In the genomic region with DNA sequence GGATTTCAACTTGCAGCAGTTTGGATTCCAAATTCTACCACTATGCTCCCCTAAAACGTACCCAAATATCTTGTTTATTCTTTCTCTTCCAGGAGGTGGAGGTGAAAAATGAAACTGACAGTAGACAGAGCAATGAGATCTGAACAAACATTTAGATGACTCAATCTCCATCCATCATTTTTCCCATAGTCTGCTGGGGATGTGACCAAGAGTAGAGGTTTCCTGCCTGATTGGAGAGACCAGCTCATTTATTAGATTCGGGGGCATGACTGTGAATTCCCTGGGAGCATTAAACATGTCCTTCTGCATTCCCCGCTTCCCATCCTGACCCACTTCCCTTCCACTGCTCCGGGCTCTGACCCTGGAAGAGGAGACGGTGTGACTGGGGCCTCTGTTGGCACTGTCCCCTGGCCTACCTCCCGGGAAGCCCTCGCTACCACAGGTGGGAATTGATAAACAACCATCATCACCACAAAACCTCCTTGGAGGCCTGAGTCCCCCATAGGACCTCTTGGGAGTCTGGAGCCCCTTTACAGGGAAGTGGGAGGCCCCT, we compare ENCODE assay signal across 13 cellular contexts. TPM values are rescaled to one million over a fixed set of nuclear protein-coding genes. Genes with fewer than 3 reads are reported as not detected.
DNase-seq lines count a peak whose midpoint lies in the region; ATAC-seq and TF ChIP-seq lines count a peak whose summit lies in the region.
"Had no signal": no experiment of that assay in that cellular context is flagged by ENCODE, and none has a peak within 500 bp of the region (broad histone marks: within the 10 kb centered on the region; RNA-seq: fewer than 3 reads in every experiment).

No MANE protein-coding gene starts in this region.

- H3K27me3 ChIP-seq in mesendoderm (ENCODE audit: insufficient read depth, low read length, poor library complexity), result no peaks in the 10 kb centered on the region

- peaks cover 10% of the 10 kb centered on the region for H3K4me1 Mint-ChIP-seq in activated T-helper 1 cell treated with anti-CD3 and anti-CD28 coated beads, Interleukin-12 subunit alpha, Interleukin-12 subunit beta, Interleukin-2, Interleukin-4 antibody, amounts not matched to agents 30 ng/mL and 10 ng/mL and 1 ng/mL, durations not matched to agents 14 hours and 24 hours and 36 hours (ENCODE audit: low read depth)
- H3K4me1 Mint-ChIP-seq: memory B cell had no signal

- peak overlapping the region; percentile 72 for H3K18ac ChIP-seq in mesendoderm (ENCODE audit: low read length)

- no peak overlapping the region for H3K4me3 Mint-ChIP-seq in activated T-helper 1 cell treated with anti-CD3 and anti-CD28 coated beads, Interleukin-12 subunit alpha, Interleukin-12 subunit beta, Interleukin-2, Interleukin-4 antibody, amounts not matched to agents 30 ng/mL and 10 ng/mL and 1 ng/mL, durations not matched to agents 14 hours and 24 hours and 36 hours
- H3K4me3 Mint-ChIP-seq: CD4-positive, CD25-positive, alpha-beta regulatory T cell; memory B cell had no signal

- no peak for TF ChIP-seq CTCF in choroid plexus epithelial cell (conservative IDR thresholded peaks at IDR 0.05; ENCODE audit: low read depth, low read length)

- H3K4ac ChIP-seq in mesendoderm (ENCODE audit: low read depth, low read length), result peak overlapping the region; percentile 75

- in situ Hi-C loops in ACHN (cut with HindIII; ENCODE audit: low pct_ligation_motif_present, low pct_unique_long_range_greater_than_20kb, low sequenced_read_pairs), result no loop called here

- H3K27ac ChIP-seq in mesendoderm (ENCODE audit: low read depth, low read length), result peak overlapping the region; percentile 56
- H3K27ac ChIP-seq: VCaP had no signal

- POLR2A ChIA-PET in HEK293T (lab: Yijun Ruan, JAX), result no interaction called here

- no peaks in the 10 kb centered on the region for H3K79me1 ChIP-seq in mesendoderm (ENCODE audit: low read length)

- no peaks in the 10 kb centered on the region for H3K36me3 ChIP-seq in mesendoderm (ENCODE audit: control insufficient read depth, insufficient read depth, low read length)

- peak overlapping the region; percentile 12 for H2BK5ac ChIP-seq in mesendoderm (ENCODE audit: low read length)

- peaks cover 14% of the 10 kb centered on the region for H3K27me3 Mint-ChIP-seq in activated T-helper 1 cell treated with anti-CD3 and anti-CD28 coated beads, Interleukin-12 subunit alpha, Interleukin-12 subunit beta, Interleukin-2, Interleukin-4 antibody, amounts not matched to agents 30 ng/mL and 10 ng/mL and 1 ng/mL, durations not matched to agents 14 hours and 24 hours and 36 hours (ENCODE audit: insufficient read depth)

- no peak overlapping the region for H4K5ac ChIP-seq in mesendoderm (ENCODE audit: low read length)

- no peaks in the 10 kb centered on the region for H3K79me2 ChIP-seq in mesendoderm (ENCODE audit: control insufficient read depth, insufficient read depth, low read length)

- no peak overlapping the region for H3K4me2 ChIP-seq in mesendoderm (ENCODE audit: low read length)

- WGBS in mesendoderm (ENCODE audit: extremely low coverage, insufficient coverage, low lambda C conversion rate), result no CpG with 5 or more reads among the region's 7 CpGs

- peak overlapping the region; percentile 16 for H2BK120ac ChIP-seq in mesendoderm (ENCODE audit: low read depth, low read length)

- no peak overlapping the region for H3K23ac ChIP-seq in mesendoderm (ENCODE audit: low read length)

- no peak overlapping the region for H3K9ac ChIP-seq in mesendoderm (ENCODE audit: low read length)

- no peak for ATAC-seq in HG03097 (IDR thresholded peaks at IDR 0.05; ENCODE audit: low FRiP score, unreplicated experiment)

- intact Hi-C loops in activated T-helper 1 cell treated with anti-CD3 and anti-CD28 coated beads, Interleukin-12 subunit alpha, Interleukin-12 subunit beta, Interleukin-2, Interleukin-4 antibody, amounts not matched to agents 30 ng/mL and 10 ng/mL and 1 ng/mL, durations not matched to agents 14 hours and 24 hours and 36 hours (cut with micrococcal nuclease), result no loop called here

- no peak overlapping the region for H3K27ac Mint-ChIP-seq in activated T-helper 1 cell treated with anti-CD3 and anti-CD28 coated beads, Interleukin-12 subunit alpha, Interleukin-12 subunit beta, Interleukin-2, Interleukin-4 antibody, amounts not matched to agents 30 ng/mL and 10 ng/mL and 1 ng/mL, durations not matched to agents 14 hours and 24 hours and 36 hours
- H3K27ac Mint-ChIP-seq: CD4-positive, CD25-positive, alpha-beta regulatory T cell; memory B cell had no signal

- CTCF ChIA-PET in HEK293T (lab: Yijun Ruan, JAX), result no interaction called here

- H3K36me3 Mint-ChIP-seq in activated T-helper 1 cell treated with anti-CD3 and anti-CD28 coated beads, Interleukin-12 subunit alpha, Interleukin-12 subunit beta, Interleukin-2, Interleukin-4 antibody, amounts not matched to agents 30 ng/mL and 10 ng/mL and 1 ng/mL, durations not matched to agents 14 hours and 24 hours and 36 hours (ENCODE audit: low read depth), result no peaks in the 10 kb centered on the region
- H3K36me3 Mint-ChIP-seq: CD4-positive, CD25-positive, alpha-beta regulatory T cell; memory B cell had no signal

- no peaks in the 10 kb centered on the region for H3K9me3 Mint-ChIP-seq in activated T-helper 1 cell treated with anti-CD3 and anti-CD28 coated beads, Interleukin-12 subunit alpha, Interleukin-12 subunit beta, Interleukin-2, Interleukin-4 antibody, amounts not matched to agents 30 ng/mL and 10 ng/mL and 1 ng/mL, durations not matched to agents 14 hours and 24 hours and 36 hours
- H3K9me3 Mint-ChIP-seq: memory B cell had no signal

- no peak overlapping the region for H2AK5ac ChIP-seq in mesendoderm (ENCODE audit: low read length)

- DNase-seq in ACHN, result peak; percentile 30
- peak; percentile 80 for DNase-seq in LHCN-M2 (ENCODE audit: low read depth)
- DNase-seq in choroid plexus epithelial cell (ENCODE audit: low read depth), result peak; percentile 71
- DNase-seq in mesendoderm, result no peak
- no peak for DNase-seq in ecto neural progenitor cell (ENCODE audit: low spot score)
- no peak for DNase-seq in activated T-helper 1 cell treated with anti-CD3 and anti-CD28 coated beads, Interleukin-12 subunit alpha, Interleukin-12 subunit beta, Interleukin-2, Interleukin-4 antibody, amounts not matched to agents 30 ng/mL and 10 ng/mL and 1 ng/mL, durations not matched to agents 14 hours and 24 hours and 36 hours (ENCODE audit: low spot score)
- DNase-seq in HEK293T (ENCODE audit: extremely low spot score), result no peak
- DNase-seq: activated gamma-delta T cell; stimulated activated CD4-positive, alpha-beta T cell treated with anti-CD3 and anti-CD28 coated beads, Interleukin-15, amount 100 ng/mL, for 24 hours had no signal

- H3K4me1 ChIP-seq in mesendoderm (ENCODE audit: control insufficient read depth, low read depth, low read length), result peaks cover 28% of the 10 kb centered on the region

- H3K4me3 ChIP-seq in choroid plexus epithelial cell (ENCODE audit: low read depth, low read length), result no peak overlapping the region
- no peak overlapping the region for H3K4me3 ChIP-seq in mesendoderm (ENCODE audit: low read length)

- peak overlapping the region; percentile 4 for H3K56ac ChIP-seq in mesendoderm (ENCODE audit: low read length)

- H4K8ac ChIP-seq in mesendoderm (ENCODE audit: low read depth, low read length), result no peak overlapping the region

- H2BK15ac ChIP-seq in mesendoderm (replicated peaks; ENCODE audit: low read depth), result peak overlapping the region; percentile 41

TF ChIP-seq in HEK293T, 16 proteins besides CTCF, POLR2A, EP300 and RAD21:
- TF ChIP-seq BHLHE40 (IDR thresholded peaks at IDR 0.05; ENCODE audit: borderline replicate concordance), result no peak
- TF ChIP-seq HDGF (IDR thresholded peaks at IDR 0.05; ENCODE audit: borderline replicate concordance), result no peak
- no peak for TF ChIP-seq LEF1 (IDR thresholded peaks at IDR 0.05; ENCODE audit: borderline replicate concordance)
- no peak for TF ChIP-seq ELF4 (IDR thresholded peaks at IDR 0.05)
- no peak for TF ChIP-seq NFRKB (IDR thresholded peaks at IDR 0.05)
- no peak for TF ChIP-seq TARDBP (IDR thresholded peaks at IDR 0.05)
- no peak for TF ChIP-seq ARNT (IDR thresholded peaks at IDR 0.05)

RNA-seq across cellular contexts. Expression of a gene that starts 20.3 kb away (rescaled TPM):
- total RNA-seq in LHCN-M2 (2014; rRNA removed), result 263 and 273 TPM in 2 replicates
- polyA plus RNA-seq in LHCN-M2 (2012), result 463 TPM
- 17.5 TPM for polyA plus RNA-seq in mesendoderm (2013, experiment 1 of 2)
- 17.2 TPM for polyA plus RNA-seq in mesendoderm (2013, experiment 2 of 2)
- total RNA-seq in activated T-helper 1 cell treated with anti-CD3 and anti-CD28 coated beads, Interleukin-12 subunit alpha, Interleukin-12 subunit beta, Interleukin-2, Interleukin-4 antibody, amounts not matched to agents 30 ng/mL and 10 ng/mL and 1 ng/mL, durations not matched to agents 14 hours and 24 hours and 36 hours, result not detected in 2 replicates
- total RNA-seq: CD4-positive, CD25-positive, alpha-beta regulatory T cell had no signal

Comparison
In these comparisons a context has a peak if more than half of its experiments do, and no peak if none do; other contexts are left out.
1. DNase-seq: peak in ACHN (single experiment), LHCN-M2 (single experiment) and choroid plexus epithelial cell (single experiment); none in mesendoderm (single experiment), ecto neural progenitor cell (single experiment), activated T-helper 1 cell treated with anti-CD3 and anti-CD28 coated beads, Interleukin-12 subunit alpha, Interleukin-12 subunit beta, Interleukin-2, Interleukin-4 antibody, amounts not matched to agents 30 ng/mL and 10 ng/mL and 1 ng/mL, durations not matched to agents 14 hours and 24 hours and 36 hours (single experiment) and HEK293T (single experiment).
2. RNA of a gene that starts 20.3 kb away (total RNA-seq): 263 to 273 TPM in LHCN-M2; not detected in activated T-helper 1 cell treated with anti-CD3 and anti-CD28 coated beads, Interleukin-12 subunit alpha, Interleukin-12 subunit beta, Interleukin-2, Interleukin-4 antibody, amounts not matched to agents 30 ng/mL and 10 ng/mL and 1 ng/mL, durations not matched to agents 14 hours and 24 hours and 36 hours; every median in the first group is over 100 times any median in the second.